Comparison of ENCODE assay signal across 18 cellular contexts in the genomic region with DNA sequence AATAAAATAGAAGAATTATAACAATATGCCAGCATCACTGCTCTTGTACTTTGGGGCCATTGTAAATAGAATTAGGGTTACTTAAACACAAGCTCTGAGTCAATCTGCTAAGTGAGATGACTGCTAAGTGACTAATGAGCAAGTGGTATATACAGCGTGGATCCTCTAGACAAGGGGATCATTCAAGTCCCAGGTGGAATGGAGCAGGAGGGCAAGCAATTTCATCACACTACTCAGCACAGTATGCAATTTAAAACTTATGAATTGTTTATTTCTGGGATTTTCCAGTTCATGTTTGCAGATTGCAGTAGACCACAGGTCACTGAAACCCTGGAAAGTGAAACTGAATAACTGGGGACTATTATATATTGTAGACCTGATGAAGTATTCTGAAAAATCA.
DNase-seq lines count a peak whose midpoint lies in the region; ATAC-seq, FAIRE-seq and TF ChIP-seq lines count a peak whose summit lies in the region.
"Had no signal": no experiment of that assay in that cellular context is flagged by ENCODE, and none has a peak within 500 bp of the region (broad histone marks: within the 10 kb centered on the region; RNA-seq: fewer than 3 reads in every experiment).

No MANE protein-coding gene starts in this region.

- no peak overlapping the region for H3K4me3 Mint-ChIP-seq in natural killer cell treated with Interleukin-12 subunit alpha and Interleukin-12 subunit beta and Interleukin-15 and Interleukin-18, amount 100 ng/mL, for 72 hours
- H3K4me3 Mint-ChIP-seq: activated naive CD4-positive, alpha-beta T cell treated with anti-CD3 and anti-CD28 coated beads for 36 hours; brain; naive thymus-derived CD8-positive, alpha-beta T cell had no signal

- H3K36me3 Mint-ChIP-seq in natural killer cell treated with Interleukin-12 subunit alpha and Interleukin-12 subunit beta and Interleukin-15 and Interleukin-18, amount 100 ng/mL, for 72 hours: peaks cover 5% of the 10 kb centered on the region
- H3K36me3 Mint-ChIP-seq: brain had no signal

- H3K27ac Mint-ChIP-seq in natural killer cell treated with Interleukin-12 subunit alpha and Interleukin-12 subunit beta and Interleukin-15 and Interleukin-18, amount 100 ng/mL, for 72 hours: no peak overlapping the region
- H3K27ac Mint-ChIP-seq: activated naive CD4-positive, alpha-beta T cell treated with anti-CD3 and anti-CD28 coated beads for 36 hours; naive thymus-derived CD8-positive, alpha-beta T cell had no signal

- no peaks in the 10 kb centered on the region for H3K4me1 ChIP-seq in HepG2 (ENCODE audit: insufficient read depth, low read length)
- H3K4me1 ChIP-seq: esophagus muscularis mucosa had no signal

- H3K27ac ChIP-seq in HepG2 (ENCODE audit: extremely low read length, insufficient read depth, low read length): no peak overlapping the region
- H3K27ac ChIP-seq: dorsolateral prefrontal cortex, esophagus muscularis mucosa had no signal

- WGBS in HepG2 (ENCODE audit: low lambda C conversion rate): 4% methylated on average over 1 of the region's 1 CpG

- CTCF ChIA-PET in HepG2 (lab: Yijun Ruan, JAX; ENCODE audit: low intra/inter-chr PET ratio, low total read pairs): no interaction called here

- no peak for TF ChIP-seq CTCF in epithelial cell of esophagus (IDR thresholded peaks at IDR 0.05; ENCODE audit: insufficient read depth, low read depth, low read length, missing control alignments)
- no peak for TF ChIP-seq CTCF in HepG2 (CRISPR knock-in tag; IDR thresholded peaks at IDR 0.05)

- POLR2A ChIA-PET in HepG2 (lab: Yijun Ruan, JAX): no interaction called here

- H2AFZ ChIP-seq in HepG2 (ENCODE audit: low read length): no peak overlapping the region

- intact Hi-C loops in HepG2 (cut with micrococcal nuclease; ENCODE audit: unreplicated experiment): no loop called here

- no peaks in the 10 kb centered on the region for H3K4me1 Mint-ChIP-seq in natural killer cell treated with Interleukin-12 subunit alpha and Interleukin-12 subunit beta and Interleukin-15 and Interleukin-18, amount 100 ng/mL, for 72 hours (ENCODE audit: low read depth in 2 of 2)
- H3K4me1 Mint-ChIP-seq: brain; naive thymus-derived CD8-positive, alpha-beta T cell had no signal

- H3K79me2 ChIP-seq in HepG2 (ENCODE audit: insufficient read depth, low read length): no peaks in the 10 kb centered on the region

- DNase-seq in Daoy (ENCODE audit: low read depth): peak; percentile 47
- DNase-seq in NCI-H69 (lab: John Stamatoyannopoulos, UW): peak; percentile 75
- peak; percentile 69 for DNase-seq in epithelial cell of esophagus (ENCODE audit: low read depth)
- peak; percentile 6 for DNase-seq in HepG2 (ENCODE audit: low spot score)
- DNase-seq in natural killer cell treated with Interleukin-12 subunit alpha and Interleukin-12 subunit beta and Interleukin-15 and Interleukin-18, amount 100 ng/mL, for 72 hours (ENCODE audit: low spot score): no peak
- DNase-seq in frontal cortex (ENCODE audit: low spot score in 2 of 2): no peak
- DNase-seq: activated CD4-positive, alpha-beta T cell treated with anti-CD3 and anti-CD28 coated beads, Interleukin-2, amount 50 U/mL, for 4 hours; activated naive CD4-positive, alpha-beta T cell treated with anti-CD3 and anti-CD28 coated beads for 36 hours; activated T-cell treated with anti-CD3 and anti-CD28 coated beads for 4 hours; mesendoderm; naive thymus-derived CD8-positive, alpha-beta T cell; NCI-H187 treated with DMSO at 0.1 percent for 48 hours; stimulated activated CD4-positive, alpha-beta T cell treated with anti-CD3 and anti-CD28 coated beads, Interleukin-4, amount 100 ng/mL, for 24 hours had no signal

- TF ChIP-seq EP300 in HepG2 (IDR thresholded peaks at IDR 0.05; ENCODE audit: low read depth in 2 of 2, low read length in 2 of 2) (no peak), HepG2 (CRISPR knock-in tag; IDR thresholded peaks at IDR 0.05; ENCODE audit: borderline replicate concordance) (no peak)

- H3K9ac ChIP-seq in HepG2 (ENCODE audit: insufficient read depth, low read depth, low read length): no peak overlapping the region

- H3K36me3 ChIP-seq in HepG2 (replicated peaks in 1 of 2; ENCODE audit: control insufficient read depth in 1 of 2, insufficient read depth in 2 of 2, low read length in 2 of 2): no peaks in the 10 kb centered on the region
- H3K36me3 ChIP-seq: esophagus muscularis mucosa had no signal

- H3K4me3 ChIP-seq in epithelial cell of esophagus (ENCODE audit: low read length) (no peak overlapping the region), HepG2 (replicated peaks in 1 of 3; ENCODE audit: insufficient read depth in 1 of 3, low read depth in 2 of 3, low read length in 3 of 3) (no peak overlapping the region)
- H3K4me3 ChIP-seq: dorsolateral prefrontal cortex, esophagus muscularis mucosa had no signal

- no TSS peak for BruUV-seq in HepG2 (replicated peaks; lab: Mats Ljungman, UMichigan)

- H3K27me3 ChIP-seq in HepG2 (ENCODE audit: control insufficient read depth in 1 of 2, insufficient read depth in 2 of 2, low read length in 2 of 2): no peaks in the 10 kb centered on the region
- H3K27me3 ChIP-seq: dorsolateral prefrontal cortex, esophagus muscularis mucosa had no signal

- peaks cover 84% of the 10 kb centered on the region for H3K9me3 ChIP-seq in HepG2 (ENCODE audit: low read length)
- H3K9me3 ChIP-seq: esophagus muscularis mucosa had no signal

- in situ Hi-C loops in HepG2 (cut with HindIII; ENCODE audit: extremely low pct_ligation_motif_present, low pct_unique_long_range_greater_than_20kb): no loop called here

- no peaks in the 10 kb centered on the region for H4K20me1 ChIP-seq in HepG2 (ENCODE audit: insufficient read depth, low read length)

- no peak for TF ChIP-seq RAD21 in HepG2 (CRISPR knock-in tag; IDR thresholded peaks at IDR 0.05)

- H3K4me2 ChIP-seq in HepG2 (ENCODE audit: low read depth, low read length): no peak overlapping the region

- no peaks in the 10 kb centered on the region for H3K27me3 Mint-ChIP-seq in natural killer cell treated with Interleukin-12 subunit alpha and Interleukin-12 subunit beta and Interleukin-15 and Interleukin-18, amount 100 ng/mL, for 72 hours
- H3K27me3 Mint-ChIP-seq: brain; naive thymus-derived CD8-positive, alpha-beta T cell had no signal

- FAIRE-seq in HepG2 (lab: Jason Lieb, UNC) (no peak), frontal cortex (lab: Jason Lieb, UNC) (no peak)
- FAIRE-seq: GM12891 had no signal

- H3K9me3 Mint-ChIP-seq in natural killer cell treated with Interleukin-12 subunit alpha and Interleukin-12 subunit beta and Interleukin-15 and Interleukin-18, amount 100 ng/mL, for 72 hours: peaks cover 16% of the 10 kb centered on the region

- no peak for TF ChIP-seq POLR2A in HepG2 (IDR thresholded peaks at IDR 0.05; ENCODE audit: insufficient read depth in 1 of 2, low read depth in 2 of 2, low read length in 2 of 2)

- ATAC-seq in HepG2 (peak; percentile 74), GM21390 (IDR thresholded peaks at IDR 0.05; ENCODE audit: unreplicated experiment) (no peak)
- no peak for ATAC-seq in natural killer cell treated with Interleukin-12 subunit alpha and Interleukin-12 subunit beta and Interleukin-15 and Interleukin-18, amount 100 ng/mL, for 72 hours
- ATAC-seq: naive thymus-derived CD8-positive, alpha-beta T cell had no signal

TF ChIP-seq in HepG2, 621 proteins besides CTCF, POLR2A, EP300 and RAD21:
- TF ChIP-seq ZNF619 (CRISPR knock-in tag; IDR thresholded peaks at IDR 0.05) (no peak), FOSL2 (CRISPR knock-in tag; IDR thresholded peaks at IDR 0.05) (peak; percentile 36; the same call in 1 of the 2 replicates)

Comparison
In these comparisons a context has a peak if more than half of its experiments do, and no peak if none do; other contexts are left out.
1. DNase-seq: peak in Daoy (single experiment), NCI-H69 (single experiment), epithelial cell of esophagus (single experiment) and HepG2 (single experiment); none in natural killer cell treated with Interleukin-12 subunit alpha and Interleukin-12 subunit beta and Interleukin-15 and Interleukin-18, amount 100 ng/mL, for 72 hours (single experiment) and frontal cortex (0 of 2).